1 cellular context compared by ENCODE assay signal in the genomic region with DNA sequence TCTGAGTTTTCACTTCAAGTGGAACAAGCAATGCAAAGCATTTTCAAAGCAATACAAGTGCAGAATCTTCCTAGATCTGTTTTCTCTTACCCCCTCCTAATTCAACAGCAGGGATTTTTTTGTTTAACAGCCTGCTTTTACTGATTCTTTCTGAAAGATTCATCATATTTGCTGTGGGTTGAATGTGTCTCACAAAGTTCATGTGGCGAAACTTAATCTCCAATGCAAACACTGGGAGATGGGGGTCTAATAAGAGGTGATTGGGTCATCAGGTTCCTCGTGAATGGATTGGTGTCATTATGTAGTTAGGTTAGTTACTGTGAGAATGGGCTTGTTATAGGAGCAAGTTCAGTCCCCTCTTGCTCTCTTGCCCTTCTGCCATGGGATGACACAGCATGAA.
A peak's percentile ranks its signal among the peaks of the same experiment; 100 is the strongest.
TF ChIP-seq lines count a peak whose summit lies in the region.

No MANE protein-coding gene starts in this region.

TF ChIP-seq in HepG2, 621 proteins besides CTCF, POLR2A, EP300 and RAD21 (continued from another document and continues in another):
- TF ChIP-seq FOSL2 (CRISPR knock-in tag; IDR thresholded peaks at IDR 0.05), result peak; percentile 62
- no peak for TF ChIP-seq BHLHE40 (IDR thresholded peaks at IDR 0.05; ENCODE audit: low read length)
- TF ChIP-seq, protein P1, sequence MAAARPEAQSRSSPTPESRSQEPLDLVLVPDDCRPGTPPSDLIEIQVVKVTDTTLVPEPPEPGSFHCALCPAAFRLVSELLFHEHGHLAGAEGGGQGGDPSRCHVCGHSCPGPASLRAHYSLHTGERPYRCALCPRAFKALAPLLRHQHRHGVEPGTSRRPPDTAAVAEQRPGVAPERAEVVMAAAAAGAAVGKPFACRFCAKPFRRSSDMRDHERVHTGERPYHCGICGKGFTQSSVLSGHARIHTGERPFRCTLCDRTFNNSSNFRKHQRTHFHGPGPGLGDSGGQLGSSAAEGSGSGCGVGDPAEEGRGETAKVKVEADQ (CRISPR knock-in tag; IDR thresholded peaks at IDR 0.05; ENCODE audit: borderline replicate concordance), result no peak
- TF ChIP-seq CENPX (CRISPR knock-in tag; IDR thresholded peaks at IDR 0.05), result no peak
- TF ChIP-seq, protein P2, sequence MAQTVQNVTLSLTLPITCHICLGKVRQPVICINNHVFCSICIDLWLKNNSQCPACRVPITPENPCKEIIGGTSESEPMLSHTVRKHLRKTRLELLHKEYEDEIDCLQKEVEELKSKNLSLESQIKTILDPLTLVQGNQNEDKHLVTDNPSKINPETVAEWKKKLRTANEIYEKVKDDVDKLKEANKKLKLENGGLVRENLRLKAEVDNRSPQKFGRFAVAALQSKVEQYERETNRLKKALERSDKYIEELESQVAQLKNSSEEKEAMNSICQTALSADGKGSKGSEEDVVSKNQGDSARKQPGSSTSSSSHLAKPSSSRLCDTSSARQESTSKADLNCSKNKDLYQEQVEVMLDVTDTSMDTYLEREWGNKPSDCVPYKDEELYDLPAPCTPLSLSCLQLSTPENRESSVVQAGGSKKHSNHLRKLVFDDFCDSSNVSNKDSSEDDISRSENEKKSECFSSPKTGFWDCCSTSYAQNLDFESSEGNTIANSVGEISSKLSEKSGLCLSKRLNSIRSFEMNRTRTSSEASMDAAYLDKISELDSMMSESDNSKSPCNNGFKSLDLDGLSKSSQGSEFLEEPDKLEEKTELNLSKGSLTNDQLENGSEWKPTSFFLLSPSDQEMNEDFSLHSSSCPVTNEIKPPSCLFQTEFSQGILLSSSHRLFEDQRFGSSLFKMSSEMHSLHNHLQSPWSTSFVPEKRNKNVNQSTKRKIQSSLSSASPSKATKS (CRISPR knock-in tag; IDR thresholded peaks at IDR 0.05), result no peak
- TF ChIP-seq TGIF2 (CRISPR knock-in tag; IDR thresholded peaks at IDR 0.05), result no peak
- TF ChIP-seq POLR2AphosphoS2 (IDR thresholded peaks at IDR 0.05; ENCODE audit: low read depth, low read length), result no peak
- TF ChIP-seq ZNF3 (CRISPR knock-in tag; IDR thresholded peaks at IDR 0.05), result no peak
- TF ChIP-seq, protein P3, sequence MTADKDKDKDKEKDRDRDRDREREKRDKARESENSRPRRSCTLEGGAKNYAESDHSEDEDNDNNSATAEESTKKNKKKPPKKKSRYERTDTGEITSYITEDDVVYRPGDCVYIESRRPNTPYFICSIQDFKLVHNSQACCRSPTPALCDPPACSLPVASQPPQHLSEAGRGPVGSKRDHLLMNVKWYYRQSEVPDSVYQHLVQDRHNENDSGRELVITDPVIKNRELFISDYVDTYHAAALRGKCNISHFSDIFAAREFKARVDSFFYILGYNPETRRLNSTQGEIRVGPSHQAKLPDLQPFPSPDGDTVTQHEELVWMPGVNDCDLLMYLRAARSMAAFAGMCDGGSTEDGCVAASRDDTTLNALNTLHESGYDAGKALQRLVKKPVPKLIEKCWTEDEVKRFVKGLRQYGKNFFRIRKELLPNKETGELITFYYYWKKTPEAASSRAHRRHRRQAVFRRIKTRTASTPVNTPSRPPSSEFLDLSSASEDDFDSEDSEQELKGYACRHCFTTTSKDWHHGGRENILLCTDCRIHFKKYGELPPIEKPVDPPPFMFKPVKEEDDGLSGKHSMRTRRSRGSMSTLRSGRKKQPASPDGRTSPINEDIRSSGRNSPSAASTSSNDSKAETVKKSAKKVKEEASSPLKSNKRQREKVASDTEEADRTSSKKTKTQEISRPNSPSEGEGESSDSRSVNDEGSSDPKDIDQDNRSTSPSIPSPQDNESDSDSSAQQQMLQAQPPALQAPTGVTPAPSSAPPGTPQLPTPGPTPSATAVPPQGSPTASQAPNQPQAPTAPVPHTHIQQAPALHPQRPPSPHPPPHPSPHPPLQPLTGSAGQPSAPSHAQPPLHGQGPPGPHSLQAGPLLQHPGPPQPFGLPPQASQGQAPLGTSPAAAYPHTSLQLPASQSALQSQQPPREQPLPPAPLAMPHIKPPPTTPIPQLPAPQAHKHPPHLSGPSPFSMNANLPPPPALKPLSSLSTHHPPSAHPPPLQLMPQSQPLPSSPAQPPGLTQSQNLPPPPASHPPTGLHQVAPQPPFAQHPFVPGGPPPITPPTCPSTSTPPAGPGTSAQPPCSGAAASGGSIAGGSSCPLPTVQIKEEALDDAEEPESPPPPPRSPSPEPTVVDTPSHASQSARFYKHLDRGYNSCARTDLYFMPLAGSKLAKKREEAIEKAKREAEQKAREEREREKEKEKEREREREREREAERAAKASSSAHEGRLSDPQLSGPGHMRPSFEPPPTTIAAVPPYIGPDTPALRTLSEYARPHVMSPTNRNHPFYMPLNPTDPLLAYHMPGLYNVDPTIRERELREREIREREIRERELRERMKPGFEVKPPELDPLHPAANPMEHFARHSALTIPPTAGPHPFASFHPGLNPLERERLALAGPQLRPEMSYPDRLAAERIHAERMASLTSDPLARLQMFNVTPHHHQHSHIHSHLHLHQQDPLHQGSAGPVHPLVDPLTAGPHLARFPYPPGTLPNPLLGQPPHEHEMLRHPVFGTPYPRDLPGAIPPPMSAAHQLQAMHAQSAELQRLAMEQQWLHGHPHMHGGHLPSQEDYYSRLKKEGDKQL (CRISPR knock-in tag; IDR thresholded peaks at IDR 0.05; ENCODE audit: low read depth), result no peak; the same call in 1 of the 2 replicates
- TF ChIP-seq ZFAT (CRISPR knock-in tag; conservative IDR thresholded peaks at IDR 0.05), result no peak; the same call in 1 of the 2 replicates
- no peak for TF ChIP-seq THYN1 (CRISPR knock-in tag; IDR thresholded peaks at IDR 0.05; ENCODE audit: borderline replicate concordance, low read depth)
- no peak for TF ChIP-seq ZNF432 (CRISPR knock-in tag; IDR thresholded peaks at IDR 0.05; ENCODE audit: borderline replicate concordance)
- no peak for TF ChIP-seq HCFC1 (IDR thresholded peaks at IDR 0.05; ENCODE audit: low read depth, low read length)
- TF ChIP-seq, protein P4, sequence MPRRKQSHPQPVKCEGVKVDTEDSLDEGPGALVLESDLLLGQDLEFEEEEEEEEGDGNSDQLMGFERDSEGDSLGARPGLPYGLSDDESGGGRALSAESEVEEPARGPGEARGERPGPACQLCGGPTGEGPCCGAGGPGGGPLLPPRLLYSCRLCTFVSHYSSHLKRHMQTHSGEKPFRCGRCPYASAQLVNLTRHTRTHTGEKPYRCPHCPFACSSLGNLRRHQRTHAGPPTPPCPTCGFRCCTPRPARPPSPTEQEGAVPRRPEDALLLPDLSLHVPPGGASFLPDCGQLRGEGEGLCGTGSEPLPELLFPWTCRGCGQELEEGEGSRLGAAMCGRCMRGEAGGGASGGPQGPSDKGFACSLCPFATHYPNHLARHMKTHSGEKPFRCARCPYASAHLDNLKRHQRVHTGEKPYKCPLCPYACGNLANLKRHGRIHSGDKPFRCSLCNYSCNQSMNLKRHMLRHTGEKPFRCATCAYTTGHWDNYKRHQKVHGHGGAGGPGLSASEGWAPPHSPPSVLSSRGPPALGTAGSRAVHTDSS (CRISPR knock-in tag; conservative IDR thresholded peaks at IDR 0.05), result no peak
- no peak for TF ChIP-seq ETV6 (CRISPR knock-in tag; conservative IDR thresholded peaks at IDR 0.05)
- TF ChIP-seq, protein P5, sequence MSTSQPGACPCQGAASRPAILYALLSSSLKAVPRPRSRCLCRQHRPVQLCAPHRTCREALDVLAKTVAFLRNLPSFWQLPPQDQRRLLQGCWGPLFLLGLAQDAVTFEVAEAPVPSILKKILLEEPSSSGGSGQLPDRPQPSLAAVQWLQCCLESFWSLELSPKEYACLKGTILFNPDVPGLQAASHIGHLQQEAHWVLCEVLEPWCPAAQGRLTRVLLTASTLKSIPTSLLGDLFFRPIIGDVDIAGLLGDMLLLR (CRISPR knock-in tag; IDR thresholded peaks at IDR 0.05), result no peak
- no peak for TF ChIP-seq FOXA1 (IDR thresholded peaks at IDR 0.05)
- TF ChIP-seq FOXA1 (CRISPR knock-in tag; IDR thresholded peaks at IDR 0.05), result peak; percentile 69
- no peak for TF ChIP-seq KLF9 (CRISPR knock-in tag; IDR thresholded peaks at IDR 0.05; ENCODE audit: low read depth)
- TF ChIP-seq U2AF2 (IDR thresholded peaks at IDR 0.05; ENCODE audit: low read depth, low read length), result no peak
- TF ChIP-seq BRD4 (CRISPR knock-in tag; IDR thresholded peaks at IDR 0.05), result no peak
- TF ChIP-seq NFRKB (IDR thresholded peaks at IDR 0.05), result no peak
- TF ChIP-seq KAT7 (CRISPR knock-in tag; IDR thresholded peaks at IDR 0.05; ENCODE audit: borderline replicate concordance), result no peak
- TF ChIP-seq, protein P6, sequence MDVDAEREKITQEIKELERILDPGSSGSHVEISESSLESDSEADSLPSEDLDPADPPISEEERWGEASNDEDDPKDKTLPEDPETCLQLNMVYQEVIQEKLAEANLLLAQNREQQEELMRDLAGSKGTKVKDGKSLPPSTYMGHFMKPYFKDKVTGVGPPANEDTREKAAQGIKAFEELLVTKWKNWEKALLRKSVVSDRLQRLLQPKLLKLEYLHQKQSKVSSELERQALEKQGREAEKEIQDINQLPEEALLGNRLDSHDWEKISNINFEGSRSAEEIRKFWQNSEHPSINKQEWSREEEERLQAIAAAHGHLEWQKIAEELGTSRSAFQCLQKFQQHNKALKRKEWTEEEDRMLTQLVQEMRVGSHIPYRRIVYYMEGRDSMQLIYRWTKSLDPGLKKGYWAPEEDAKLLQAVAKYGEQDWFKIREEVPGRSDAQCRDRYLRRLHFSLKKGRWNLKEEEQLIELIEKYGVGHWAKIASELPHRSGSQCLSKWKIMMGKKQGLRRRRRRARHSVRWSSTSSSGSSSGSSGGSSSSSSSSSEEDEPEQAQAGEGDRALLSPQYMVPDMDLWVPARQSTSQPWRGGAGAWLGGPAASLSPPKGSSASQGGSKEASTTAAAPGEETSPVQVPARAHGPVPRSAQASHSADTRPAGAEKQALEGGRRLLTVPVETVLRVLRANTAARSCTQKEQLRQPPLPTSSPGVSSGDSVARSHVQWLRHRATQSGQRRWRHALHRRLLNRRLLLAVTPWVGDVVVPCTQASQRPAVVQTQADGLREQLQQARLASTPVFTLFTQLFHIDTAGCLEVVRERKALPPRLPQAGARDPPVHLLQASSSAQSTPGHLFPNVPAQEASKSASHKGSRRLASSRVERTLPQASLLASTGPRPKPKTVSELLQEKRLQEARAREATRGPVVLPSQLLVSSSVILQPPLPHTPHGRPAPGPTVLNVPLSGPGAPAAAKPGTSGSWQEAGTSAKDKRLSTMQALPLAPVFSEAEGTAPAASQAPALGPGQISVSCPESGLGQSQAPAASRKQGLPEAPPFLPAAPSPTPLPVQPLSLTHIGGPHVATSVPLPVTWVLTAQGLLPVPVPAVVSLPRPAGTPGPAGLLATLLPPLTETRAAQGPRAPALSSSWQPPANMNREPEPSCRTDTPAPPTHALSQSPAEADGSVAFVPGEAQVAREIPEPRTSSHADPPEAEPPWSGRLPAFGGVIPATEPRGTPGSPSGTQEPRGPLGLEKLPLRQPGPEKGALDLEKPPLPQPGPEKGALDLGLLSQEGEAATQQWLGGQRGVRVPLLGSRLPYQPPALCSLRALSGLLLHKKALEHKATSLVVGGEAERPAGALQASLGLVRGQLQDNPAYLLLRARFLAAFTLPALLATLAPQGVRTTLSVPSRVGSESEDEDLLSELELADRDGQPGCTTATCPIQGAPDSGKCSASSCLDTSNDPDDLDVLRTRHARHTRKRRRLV (CRISPR knock-in tag; IDR thresholded peaks at IDR 0.05), result no peak
- peak; percentile 88 for TF ChIP-seq GATAD2A (CRISPR knock-in tag; IDR thresholded peaks at IDR 0.05)
- TF ChIP-seq TBX3 (IDR thresholded peaks at IDR 0.05; ENCODE audit: borderline replicate concordance), result peak; percentile 18; the same call in 1 of the 2 replicates
- TF ChIP-seq ZNF570 (CRISPR knock-in tag; IDR thresholded peaks at IDR 0.05; ENCODE audit: borderline replicate concordance), result no peak
- TF ChIP-seq, protein P7, sequence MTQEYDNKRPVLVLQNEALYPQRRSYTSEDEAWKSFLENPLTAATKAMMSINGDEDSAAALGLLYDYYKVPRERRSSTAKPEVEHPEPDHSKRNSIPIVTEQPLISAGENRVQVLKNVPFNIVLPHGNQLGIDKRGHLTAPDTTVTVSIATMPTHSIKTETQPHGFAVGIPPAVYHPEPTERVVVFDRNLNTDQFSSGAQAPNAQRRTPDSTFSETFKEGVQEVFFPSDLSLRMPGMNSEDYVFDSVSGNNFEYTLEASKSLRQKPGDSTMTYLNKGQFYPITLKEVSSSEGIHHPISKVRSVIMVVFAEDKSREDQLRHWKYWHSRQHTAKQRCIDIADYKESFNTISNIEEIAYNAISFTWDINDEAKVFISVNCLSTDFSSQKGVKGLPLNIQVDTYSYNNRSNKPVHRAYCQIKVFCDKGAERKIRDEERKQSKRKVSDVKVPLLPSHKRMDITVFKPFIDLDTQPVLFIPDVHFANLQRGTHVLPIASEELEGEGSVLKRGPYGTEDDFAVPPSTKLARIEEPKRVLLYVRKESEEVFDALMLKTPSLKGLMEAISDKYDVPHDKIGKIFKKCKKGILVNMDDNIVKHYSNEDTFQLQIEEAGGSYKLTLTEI (CRISPR knock-in tag; conservative IDR thresholded peaks at IDR 0.05), result no peak
- no peak for TF ChIP-seq ZNF33A (CRISPR knock-in tag; IDR thresholded peaks at IDR 0.05; ENCODE audit: borderline replicate concordance)
- no peak for TF ChIP-seq ZNF260 (CRISPR knock-in tag; IDR thresholded peaks at IDR 0.05; ENCODE audit: borderline replicate concordance, low read depth)
- TF ChIP-seq HDAC6 (IDR thresholded peaks at IDR 0.05; ENCODE audit: low read depth, low read length), result no peak
- peak; percentile 21; the same call in 1 of the 2 replicates for TF ChIP-seq ZGPAT (CRISPR knock-in tag; IDR thresholded peaks at IDR 0.05)
- TF ChIP-seq, protein P8, sequence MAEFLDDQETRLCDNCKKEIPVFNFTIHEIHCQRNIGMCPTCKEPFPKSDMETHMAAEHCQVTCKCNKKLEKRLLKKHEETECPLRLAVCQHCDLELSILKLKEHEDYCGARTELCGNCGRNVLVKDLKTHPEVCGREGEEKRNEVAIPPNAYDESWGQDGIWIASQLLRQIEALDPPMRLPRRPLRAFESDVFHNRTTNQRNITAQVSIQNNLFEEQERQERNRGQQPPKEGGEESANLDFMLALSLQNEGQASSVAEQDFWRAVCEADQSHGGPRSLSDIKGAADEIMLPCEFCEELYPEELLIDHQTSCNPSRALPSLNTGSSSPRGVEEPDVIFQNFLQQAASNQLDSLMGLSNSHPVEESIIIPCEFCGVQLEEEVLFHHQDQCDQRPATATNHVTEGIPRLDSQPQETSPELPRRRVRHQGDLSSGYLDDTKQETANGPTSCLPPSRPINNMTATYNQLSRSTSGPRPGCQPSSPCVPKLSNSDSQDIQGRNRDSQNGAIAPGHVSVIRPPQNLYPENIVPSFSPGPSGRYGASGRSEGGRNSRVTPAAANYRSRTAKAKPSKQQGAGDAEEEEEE (CRISPR knock-in tag; IDR thresholded peaks at IDR 0.05; ENCODE audit: borderline replicate concordance), result no peak
- TF ChIP-seq GZF1 (CRISPR knock-in tag; IDR thresholded peaks at IDR 0.05), result no peak
- TF ChIP-seq, protein P9, sequence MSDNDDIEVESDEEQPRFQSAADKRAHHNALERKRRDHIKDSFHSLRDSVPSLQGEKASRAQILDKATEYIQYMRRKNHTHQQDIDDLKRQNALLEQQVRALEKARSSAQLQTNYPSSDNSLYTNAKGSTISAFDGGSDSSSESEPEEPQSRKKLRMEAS (IDR thresholded peaks at IDR 0.05), result no peak
- no peak for TF ChIP-seq ZNF724P (CRISPR knock-in tag; IDR thresholded peaks at IDR 0.05; ENCODE audit: borderline replicate concordance)
